23 cellular contexts compared by ENCODE assay signal in genomic region chr7:156117542-156118245, GRCh38.
"Had no signal": no experiment of that assay in that cellular context is flagged by ENCODE, and none has a peak within 500 bp of the region (broad histone marks: within the 10 kb centered on the region; RNA-seq: fewer than 3 reads in every experiment).

No MANE protein-coding gene starts in this region.

- H3K9me3 ChIP-seq: esophagus muscularis mucosa, gastroesophageal sphincter, heart left ventricle, left lung, psoas muscle, sigmoid colon, testis, tibial artery had no signal

- H3K36me3 Mint-ChIP-seq: naive thymus-derived CD8-positive, alpha-beta T cell; stimulated activated memory B cell treated with anti-CD40 and anti-IgM and Interleukin-4, amounts not matched to agents 10 μg/mL and 1 μg/mL and 100 μg/mL, for 72 hours; type B pancreatic cell had no signal

- H3K27me3 ChIP-seq: foreskin keratinocyte, heart left ventricle, left lung, sigmoid colon, testis, tibial artery had no signal

- H3K27me3 Mint-ChIP-seq: type B pancreatic cell had no signal

- FAIRE-seq: islet of Langerhans had no signal

- H3K4me1 ChIP-seq: esophagus muscularis mucosa, foreskin keratinocyte, gastroesophageal sphincter, heart left ventricle, left lung, psoas muscle, sigmoid colon, tibial artery had no signal

- H3K27ac Mint-ChIP-seq: naive thymus-derived CD8-positive, alpha-beta T cell; nephron progenitor cell; stimulated activated memory B cell treated with anti-CD40 and anti-IgM and Interleukin-4, amounts not matched to agents 10 μg/mL and 1 μg/mL and 100 μg/mL, for 72 hours; type B pancreatic cell had no signal

- ATAC-seq: foreskin keratinocyte; gastroesophageal sphincter; heart left ventricle; left cardiac atrium; left lung; naive thymus-derived CD8-positive, alpha-beta T cell; psoas muscle; right cardiac atrium; stimulated activated memory B cell treated with anti-CD40 and anti-IgM and Interleukin-4, amounts not matched to agents 10 μg/mL and 1 μg/mL and 100 μg/mL, for 72 hours; stimulated activated naive CD8-positive, alpha-beta T cell treated with anti-CD3 and anti-CD28 coated beads, Interleukin-15, Interleukin-2, amounts not matched to agents 100 U/mL and 50 U/mL, for 24 hours had no signal

- DNase-seq: cortex of kidney; effector CD4-positive, alpha-beta T cell; foreskin keratinocyte; heart left ventricle; hippocampal formation; left cardiac atrium; left lung; naive thymus-derived CD8-positive, alpha-beta T cell; nephron progenitor cell; nucleus accumbens; psoas muscle; right cardiac atrium; sigmoid colon; stimulated activated CD4-positive, alpha-beta T cell treated with anti-CD3 and anti-CD28 coated beads, Interleukin-4, amount 100 ng/mL, for 4 hours; stimulated activated naive CD8-positive, alpha-beta T cell treated with anti-CD3 and anti-CD28 coated beads, Interleukin-15, Interleukin-2, amounts not matched to agents 100 U/mL and 50 U/mL, for 24 hours; testis; tibial artery had no signal

- H3K9me3 Mint-ChIP-seq: naive thymus-derived CD8-positive, alpha-beta T cell; nephron progenitor cell; type B pancreatic cell had no signal

- H3K27ac ChIP-seq: epithelial cell of prostate, esophagus muscularis mucosa, foreskin keratinocyte, gastroesophageal sphincter, heart left ventricle, left lung, psoas muscle, sigmoid colon, testis, tibial artery had no signal

- H3K4me3 Mint-ChIP-seq: naive thymus-derived CD8-positive, alpha-beta T cell; nephron progenitor cell; stimulated activated memory B cell treated with anti-CD40 and anti-IgM and Interleukin-4, amounts not matched to agents 10 μg/mL and 1 μg/mL and 100 μg/mL, for 72 hours; type B pancreatic cell had no signal

- H3K4me3 ChIP-seq: esophagus muscularis mucosa, gastroesophageal sphincter, heart left ventricle, left lung, psoas muscle, sigmoid colon, testis, tibial artery had no signal

- H3K36me3 ChIP-seq: esophagus muscularis mucosa, gastroesophageal sphincter, heart left ventricle, left lung, sigmoid colon, tibial artery had no signal

- H3K4me1 Mint-ChIP-seq: stimulated activated memory B cell treated with anti-CD40 and anti-IgM and Interleukin-4, amounts not matched to agents 10 μg/mL and 1 μg/mL and 100 μg/mL, for 72 hours had no signal
